8 cellular contexts compared by ENCODE assay signal in the genomic region with DNA sequence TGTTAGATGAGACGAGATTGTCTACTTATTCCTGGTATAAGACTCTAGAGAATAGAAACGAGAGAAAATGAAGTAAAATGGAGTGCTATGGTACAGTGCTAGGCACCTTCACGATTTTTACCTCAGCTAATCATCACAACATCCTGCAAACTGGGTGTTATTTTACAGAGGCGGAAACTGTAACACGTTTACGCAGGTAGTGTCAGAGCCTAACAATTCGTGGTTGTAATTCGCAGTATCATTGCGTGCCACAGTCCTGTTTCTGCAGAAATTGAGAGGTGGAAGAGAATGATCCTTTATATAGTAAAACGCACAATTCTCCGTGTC. TPM values are rescaled to one million over a fixed set of nuclear protein-coding genes. Genes with fewer than 3 reads are reported as not detected.
DNase-seq lines count a peak whose midpoint lies in the region; ATAC-seq and TF ChIP-seq lines count a peak whose summit lies in the region.

No MANE protein-coding gene starts in this region.

- H3K4me1 ChIP-seq in Peyer's patch (peaks cover 0 to 6% (median 2%) of the 10 kb centered on the region in 4 donors), esophagus squamous epithelium (peaks cover 6 to 23% (median 10%) of the 10 kb centered on the region in 3 donors)

- WGBS in esophagus squamous epithelium, 2 donors = 3 to 6% methylated on average over 11 of the region's 11 CpGs

- H3K36me3 ChIP-seq in Peyer's patch = no peaks in the 10 kb centered on the region
- H3K36me3 ChIP-seq in esophagus squamous epithelium = no peaks in the 10 kb centered on the region

- ATAC-seq in GM19035 (IDR thresholded peaks at IDR 0.05; ENCODE audit: unreplicated experiment) (peak; percentile 55), HG03139 (IDR thresholded peaks at IDR 0.05; ENCODE audit: unreplicated experiment) (peak; percentile 48), omental fat pad (ENCODE audit: low FRiP score) (peak; percentile 73)

- H3K4me3 ChIP-seq in Peyer's patch = peak overlapping the region; percentile 59 to 73 (median 70)
- H3K4me3 ChIP-seq in esophagus squamous epithelium = peak overlapping the region; percentile 68 to 90 (median 78)

- intact Hi-C loops in esophagus squamous epithelium (cut with DNase I) = no loop called here

- TF ChIP-seq POLR2A in Peyer's patch (IDR thresholded peaks at IDR 0.05) = no peak
- TF ChIP-seq POLR2A in esophagus squamous epithelium (IDR thresholded peaks at IDR 0.05) = no peak

- peak overlapping the region; percentile 37 for H3K27ac ChIP-seq in C4-2B
- peak overlapping the region; percentile 64 to 80 (median 74) for H3K27ac ChIP-seq in Peyer's patch
- peak overlapping the region; percentile 75 to 85 (median 83) for H3K27ac ChIP-seq in esophagus squamous epithelium

- TF ChIP-seq CTCF in C4-2B (conservative IDR thresholded peaks at IDR 0.05) (no peak), Peyer's patch (IDR thresholded peaks at IDR 0.05) (no peak), esophagus squamous epithelium (IDR thresholded peaks at IDR 0.05) (no peak), omental fat pad (IDR thresholded peaks at IDR 0.05) (no peak)

- H3K9me3 ChIP-seq in Peyer's patch = no peaks in the 10 kb centered on the region
- no peaks in the 10 kb centered on the region for H3K9me3 ChIP-seq in esophagus squamous epithelium

- DNase-seq in Peyer's patch = no peak
- no peak for DNase-seq in esophagus squamous epithelium (lab: John Stamatoyannopoulos, UW)
- no peak for DNase-seq in omental fat pad (ENCODE audit: low spot score)
- DNase-seq in stimulated activated CD4-positive, alpha-beta T cell treated with anti-CD3 and anti-CD28 coated beads, Interleukin-4, amount 100 ng/mL, for 24 hours = no peak
- no peak for DNase-seq in stimulated activated CD4-positive, alpha-beta T cell treated with anti-CD3 and anti-CD28 coated beads, Interleukin-2, amount 100 ng/mL, for 48 hours

- H3K27me3 ChIP-seq in Peyer's patch (no peaks in the 10 kb centered on the region), esophagus squamous epithelium (no peaks in the 10 kb centered on the region)

RNA-seq across cellular contexts. Expression of gene TBC1D19, which starts 0.4 kb away (rescaled TPM):
- 10 to 100 TPM in 1 of 4 donors, 1 to 10 TPM in 3; 4.3 to 78.4 (median 6.2) TPM for total RNA-seq in Peyer's patch
- 1 to 10 TPM; 3.9 to 9.8 (median 5.3) TPM for total RNA-seq in esophagus squamous epithelium
- total RNA-seq in omental fat pad = 10 to 100 TPM in 2 of 4 donors, 1 to 10 TPM in 2; 5.6 to 21.6 (median 12.3) TPM
